9 cellular contexts compared by ENCODE assay signal in the genomic region with DNA sequence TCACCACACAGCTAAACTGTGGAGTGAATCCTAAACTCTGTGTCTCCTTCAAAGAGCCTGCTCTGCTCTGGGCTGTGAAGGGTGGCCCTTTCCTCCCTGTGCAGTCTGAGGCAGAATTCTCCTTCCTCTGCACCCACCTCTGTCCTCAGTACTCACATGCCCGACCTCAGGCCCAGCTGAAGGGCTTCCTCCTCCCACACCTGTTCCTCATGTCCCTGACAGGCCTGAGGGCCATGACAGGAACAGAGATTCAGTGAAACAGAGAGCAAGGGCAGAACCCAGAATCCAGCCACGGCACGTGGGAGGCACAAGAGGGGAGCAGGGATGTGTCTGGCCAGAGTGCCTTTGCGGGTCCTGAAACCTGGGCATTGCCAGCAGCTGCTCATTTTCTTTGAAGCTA.
A peak's percentile ranks its signal among the peaks of the same experiment; 100 is the strongest.
DNase-seq lines count a peak whose midpoint lies in the region; ATAC-seq lines count a peak whose summit lies in the region.
"Had no signal": no experiment of that assay in that cellular context is flagged by ENCODE, and none has a peak within 500 bp of the region (broad histone marks: within the 10 kb centered on the region; RNA-seq: fewer than 3 reads in every experiment).

No MANE protein-coding gene starts in this region.

- peak; percentile 47 for DNase-seq in NAMALWA (ENCODE audit: low spot score)
- DNase-seq in inferior parietal cortex (ENCODE audit: extremely low spot score) = no peak
- DNase-seq in EL = no peak
- DNase-seq in NCI-H446 (lab: John Stamatoyannopoulos, UW) = no peak
- DNase-seq in SHP77 treated with DMSO at 0.1 percent for 48 hours (lab: John Stamatoyannopoulos, UW) = no peak
- DNase-seq: NCI-H510A treated with DMSO at 0.1 percent for 48 hours had no signal

- no peaks in the 10 kb centered on the region for H3K36me3 ChIP-seq in rectal smooth muscle tissue (ENCODE audit: control insufficient read depth, insufficient read depth, low read length)

- peak overlapping the region; percentile 53 for H3K27ac ChIP-seq in rectal smooth muscle tissue (ENCODE audit: low read depth, low read length)

- H3K4me1 ChIP-seq in rectal smooth muscle tissue (ENCODE audit: control insufficient read depth, insufficient read depth, low read length) = peaks cover 61% of the 10 kb centered on the region

- ATAC-seq in GM18873 (IDR thresholded peaks at IDR 0.05; ENCODE audit: low FRiP score, unreplicated experiment) = peak; percentile 58
- ATAC-seq in HG02588 (IDR thresholded peaks at IDR 0.05; ENCODE audit: unreplicated experiment) = peak; percentile 56

- no peak overlapping the region for H3K4me3 ChIP-seq in rectal smooth muscle tissue (ENCODE audit: low read length)

- H3K27me3 ChIP-seq in rectal smooth muscle tissue (ENCODE audit: control insufficient read depth, insufficient read depth, low read length) = no peaks in the 10 kb centered on the region

- no peak overlapping the region for H3K9ac ChIP-seq in rectal smooth muscle tissue (ENCODE audit: low read length)
